Comparison of ENCODE assay signal across 8 cellular contexts in the genomic region with DNA sequence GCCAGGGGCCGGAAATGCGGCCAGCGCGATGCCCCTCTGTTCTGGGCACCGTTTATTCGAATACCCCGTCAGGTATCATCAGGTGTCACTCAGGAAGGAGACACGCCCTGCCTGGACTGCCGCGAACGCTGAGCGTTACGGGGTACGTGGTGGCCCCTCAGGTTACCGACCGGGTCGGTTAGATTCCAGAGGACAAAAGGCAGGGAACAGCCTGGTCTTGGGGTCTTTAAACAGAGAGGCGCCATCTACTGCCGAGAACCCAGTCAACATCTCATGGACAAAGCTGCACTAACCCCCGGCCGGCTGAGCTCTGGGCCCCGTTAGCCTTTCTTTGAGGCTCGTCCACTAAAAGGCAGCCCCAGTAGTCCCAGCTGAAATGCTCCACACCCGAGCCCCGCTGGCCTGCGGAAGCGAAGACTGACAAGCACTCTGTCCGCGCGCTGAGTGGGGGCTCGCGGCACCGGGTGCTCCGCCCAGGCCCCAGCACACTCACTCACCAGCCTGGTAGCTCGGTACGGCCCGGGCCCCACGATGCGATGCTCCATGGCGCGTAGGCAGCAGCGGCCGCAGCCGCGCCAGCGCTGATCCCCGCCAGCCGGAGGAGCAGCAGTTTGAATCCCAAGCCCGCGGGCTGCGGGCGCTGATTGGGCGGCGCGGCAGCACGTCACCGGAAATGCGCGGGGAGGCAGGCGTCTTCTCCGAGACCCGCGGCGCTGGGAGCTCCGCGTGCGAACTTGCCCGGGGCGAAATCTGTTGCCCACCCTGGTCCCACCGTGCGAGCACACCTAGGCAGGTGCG. TPM values are rescaled to one million over a fixed set of nuclear protein-coding genes. Genes with fewer than 3 reads are reported as not detected.
DNase-seq lines count a peak whose midpoint lies in the region; ATAC-seq and TF ChIP-seq lines count a peak whose summit lies in the region.

A gene with protein sequence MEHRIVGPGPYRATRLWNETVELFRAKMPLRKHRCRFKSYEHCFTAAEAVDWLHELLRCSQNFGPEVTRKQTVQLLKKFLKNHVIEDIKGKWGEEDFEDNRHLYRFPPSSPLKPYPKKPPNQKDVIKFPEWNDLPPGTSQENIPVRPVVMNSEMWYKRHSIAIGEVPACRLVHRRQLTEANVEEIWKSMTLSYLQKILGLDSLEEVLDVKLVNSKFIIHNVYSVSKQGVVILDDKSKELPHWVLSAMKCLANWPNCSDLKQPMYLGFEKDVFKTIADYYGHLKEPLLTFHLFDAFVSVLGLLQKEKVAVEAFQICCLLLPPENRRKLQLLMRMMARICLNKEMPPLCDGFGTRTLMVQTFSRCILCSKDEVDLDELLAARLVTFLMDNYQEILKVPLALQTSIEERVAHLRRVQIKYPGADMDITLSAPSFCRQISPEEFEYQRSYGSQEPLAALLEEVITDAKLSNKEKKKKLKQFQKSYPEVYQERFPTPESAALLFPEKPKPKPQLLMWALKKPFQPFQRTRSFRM (minus strand): TSS at position 618 of the 798 bp plus-strand sequence. CDS start 73 bp downstream, at position 545.

- H3K9me3 ChIP-seq in WERI-Rb-1 (ENCODE audit: severe bottlenecking) (peaks cover 4% of the 10 kb centered on the region), breast epithelium (no peaks in the 10 kb centered on the region)

- intact Hi-C loops in breast epithelium (cut with DNase I; ENCODE audit: low total_unique reads), result no loop called here

- H3K4me1 ChIP-seq in breast epithelium, result no peaks in the 10 kb centered on the region

- no peaks in the 10 kb centered on the region for H3K27me3 ChIP-seq in WERI-Rb-1 (ENCODE audit: insufficient read depth, low read depth, severe bottlenecking)
- H3K27me3 ChIP-seq in breast epithelium, result no peaks in the 10 kb centered on the region

- TF ChIP-seq POLR2A in breast epithelium (IDR thresholded peaks at IDR 0.05), result no peak

- peak within 1 kb of the TSS; percentile 89 to 94 (median 91) for H3K4me3 Mint-ChIP-seq in immature natural killer cell

- H3K27ac ChIP-seq in WERI-Rb-1 (peak within 1 kb of the TSS; percentile 95), breast epithelium (peak within 1 kb of the TSS; percentile 59 to 75)

- no peaks in the 10 kb centered on the region; the same call in 1 of the 2 replicates for H3K36me3 ChIP-seq in WERI-Rb-1
- H3K36me3 ChIP-seq in breast epithelium, result no peaks in the 10 kb centered on the region

- peaks cover 2 to 8% (median 6%) of the 10 kb centered on the region in 3 donors for H3K27me3 Mint-ChIP-seq in immature natural killer cell (ENCODE audit: low read depth in 3 of 3)

- H3K9me3 Mint-ChIP-seq in immature natural killer cell, result peaks cover 0 to 4% (median 0%) of the 10 kb centered on the region in 6 donors

- peaks cover 20 to 26% of the 10 kb centered on the region in 2 donors for H3K4me1 Mint-ChIP-seq in immature natural killer cell

- H3K36me3 Mint-ChIP-seq in immature natural killer cell, result no peaks in the 10 kb centered on the region

- H3K4me3 ChIP-seq in AG09309 (ENCODE audit: control insufficient read depth, low read depth, low read length), result peak within 1 kb of the TSS; percentile 69
- peak within 1 kb of the TSS; percentile 62 for H3K4me3 ChIP-seq in WERI-Rb-1 (ENCODE audit: low read depth, low read length)
- H3K4me3 ChIP-seq in breast epithelium, result peak within 1 kb of the TSS; percentile 68 to 77 (median 73)

- H3K27ac Mint-ChIP-seq in immature natural killer cell, result peak within 1 kb of the TSS; percentile 64 to 91 (median 82)

- ATAC-seq in GM18907 (IDR thresholded peaks at IDR 0.05; ENCODE audit: unreplicated experiment) (peak; percentile 96), HG03139 (IDR thresholded peaks at IDR 0.05; ENCODE audit: unreplicated experiment) (peak; percentile 91)

- peak; percentile 51 for TF ChIP-seq CTCF in AG09309 (IDR thresholded peaks at IDR 0.05; ENCODE audit: control insufficient read depth, insufficient read depth, low read depth, low read length, missing control alignments)
- peak; percentile 50 for TF ChIP-seq CTCF in WERI-Rb-1 (IDR thresholded peaks at IDR 0.05; ENCODE audit: low read depth, low read length)
- TF ChIP-seq CTCF in breast epithelium (IDR thresholded peaks at IDR 0.05), result no peak

- DNase-seq in AG09309 (ENCODE audit: low read depth) (peak; percentile 46), NCI-H2196 (lab: John Stamatoyannopoulos, UW; ENCODE audit: unreplicated experiment) (peak; percentile 72), WERI-Rb-1 (peak; percentile 93), breast epithelium (ENCODE audit: low spot score in 2 of 2) (peak; percentile 67), immature natural killer cell (peak; percentile 78 to 84 (median 83)), smooth muscle cell of the brain vasculature (ENCODE audit: low read depth, low spot score) (peak; percentile 67)

RNA-seq across cellular contexts. Expression of the gene that starts here (rescaled TPM):
- total RNA-seq in breast epithelium, result 1 to 10 TPM in 1 of 3 donors, under 1 TPM in 2; under 0.01 to 1.1 (median 0.29) TPM
- polyA plus RNA-seq in immature natural killer cell, result 1 to 10 TPM in 1 of 3 donors, under 1 TPM in 2; 0.67 to 1.4 (median 0.88) TPM

Comparison
In these comparisons a context has a peak if more than half of its experiments do, and no peak if none do; other contexts are left out.
1. Peak in every context shown above with its lines: DNase-seq, ATAC-seq, H3K4me3 ChIP-seq and H3K27ac ChIP-seq.
2. CTCF ChIP-seq: peak in AG09309 (single experiment) and WERI-Rb-1 (single experiment); none in breast epithelium (0 of 3).